8 cellular contexts compared by ENCODE assay signal in genomic region chr9:92115977-92116285, GRCh38. TPM values are rescaled to one million over a fixed set of nuclear protein-coding genes. Genes with fewer than 3 reads are reported as not detected.
DNase-seq lines count a peak whose midpoint lies in the region; ATAC-seq, FAIRE-seq and TF ChIP-seq lines count a peak whose summit lies in the region.

No MANE protein-coding gene starts in this region.

- peak overlapping the region; percentile 75 for H3K4me2 ChIP-seq in GM12878 (ENCODE audit: control insufficient read depth, insufficient read depth)

- H3K36me3 ChIP-seq in ACC112 (ENCODE audit: insufficient read depth, low read length): peaks cover 15% of the 10 kb centered on the region
- H3K36me3 ChIP-seq in GM12878 (ENCODE audit: control insufficient read depth in 2 of 2, insufficient read depth in 2 of 2, low read length in 1 of 2): peaks cover 0 to 1% of the 10 kb centered on the region in 2 experiments; a peak in 1 of 4 replicates
- H3K36me3 ChIP-seq in mucosa of descending colon (ENCODE audit: low read depth): no peaks in the 10 kb centered on the region

- ATAC-seq in HG02884 (IDR thresholded peaks at IDR 0.05; ENCODE audit: unreplicated experiment) (peak; percentile 2), GM12878 (peak; percentile 33), mucosa of descending colon (no peak), GM18858 (IDR thresholded peaks at IDR 0.05; ENCODE audit: unreplicated experiment) (no peak), GM19023 (IDR thresholded peaks at IDR 0.05; ENCODE audit: unreplicated experiment) (no peak)

- no peak for TF ChIP-seq EP300 in GM12878 (IDR thresholded peaks at IDR 0.05; ENCODE audit: borderline replicate concordance in 1 of 2, control insufficient read depth in 1 of 2, low read depth in 2 of 2, low read length in 2 of 2)

- no peaks in the 10 kb centered on the region for H4K20me1 ChIP-seq in GM12878 (ENCODE audit: control insufficient read depth, insufficient read depth)

- POLR2A ChIA-PET in GM12878 (lab: Charles Lee): no interaction called here

- H3K4me1 ChIP-seq in ACC112 (ENCODE audit: control insufficient read depth, insufficient read depth, low read length, unreplicated experiment) (peaks cover 5% of the 10 kb centered on the region), GM12878 (ENCODE audit: control insufficient read depth, insufficient read depth, low read length) (no peaks in the 10 kb centered on the region; the same call in 1 of the 2 replicates), mucosa of descending colon (ENCODE audit: low read depth) (peaks cover 12% of the 10 kb centered on the region)

- H2AFZ ChIP-seq in ACC112 (ENCODE audit: low read length, unreplicated experiment) (peak overlapping the region; percentile 100), GM12878 (ENCODE audit: control insufficient read depth, low read depth, low read length) (peak overlapping the region; percentile 61)

- SMC1A ChIA-PET in GM12878 (lab: Charles Lee; ENCODE audit: uncharacterized antibody, unreplicated experiment): no interaction called here

- FAIRE-seq in GM12878 (lab: Jason Lieb, UNC): no peak

- H3K4me3 ChIP-seq in ACC112 (ENCODE audit: low read depth, low read length): peak overlapping the region; percentile 92
- peak overlapping the region; percentile 77 for H3K4me3 ChIP-seq in GM12878
- peak overlapping the region; percentile 47 for H3K4me3 ChIP-seq in mucosa of descending colon

- no peak for TF ChIP-seq CTCF in GM12878 (IDR thresholded peaks at IDR 0.05 in 2 of 3, conservative IDR thresholded peaks at IDR 0.05 in 1 of 3; ENCODE audit: control insufficient read depth in 2 of 3, extremely low read depth in 1 of 3, insufficient read depth in 1 of 3, low read depth in 3 of 3, low read length in 3 of 3)
- TF ChIP-seq CTCF in mucosa of descending colon (IDR thresholded peaks at IDR 0.05): no peak

- H3K79me2 ChIP-seq in ACC112 (ENCODE audit: control insufficient read depth, insufficient read depth, low read length, unreplicated experiment): peaks cover 39% of the 10 kb centered on the region
- H3K79me2 ChIP-seq in GM12878 (ENCODE audit: control insufficient read depth, insufficient read depth, low read length): peaks cover 24% of the 10 kb centered on the region

- no peak for TF ChIP-seq POLR2A in GM12878 (IDR thresholded peaks at IDR 0.05; ENCODE audit: low read depth, low read length)

- RAD21 ChIA-PET in GM12878 (lab: Charles Lee; ENCODE audit: unreplicated experiment): no interaction called here

- in situ Hi-C loops in GM12878 (cut with MboI): no loop called here

- no peaks in the 10 kb centered on the region for H3K27me3 ChIP-seq in ACC112 (ENCODE audit: insufficient read depth, low read length)
- H3K27me3 ChIP-seq in GM12878 (replicated peaks in 1 of 2; ENCODE audit: control insufficient read depth in 2 of 2, insufficient read depth in 2 of 2, low read length in 1 of 2): no peaks in the 10 kb centered on the region

- WGBS in GM12878 (ENCODE audit: insufficient coverage, insufficient replicate concordance, low lambda C conversion rate, missing lambda C conversion rate): 49% methylated on average over 4 of the region's 4 CpGs

- DNase-seq in GM12878 (ENCODE audit: low read depth, low spot score) (no peak), mucosa of descending colon (no peak), cerebellar nuclear complex (lab: John Stamatoyannopoulos, UW) (no peak), AG08395 (ENCODE audit: low spot score) (no peak)

- peak overlapping the region; percentile 76 for H3K9ac ChIP-seq in GM12878 (ENCODE audit: control insufficient read depth, insufficient read depth, low read length)

- H3K27ac ChIP-seq in ACC112 (ENCODE audit: low read depth, low read length) (peak overlapping the region; percentile 32; the same call in 1 of the 2 replicates), GM12878 (ENCODE audit: control insufficient read depth, insufficient read depth) (peak overlapping the region; percentile 87)

- TF ChIP-seq RAD21 in GM12878 (IDR thresholded peaks at IDR 0.05; ENCODE audit: insufficient read depth, low read depth, low read length): no peak

- intact Hi-C loops in GM12878 (cut with micrococcal nuclease; ENCODE audit: unreplicated experiment): no loop called here
- intact Hi-C loops in mucosa of descending colon (cut with DNase I, micrococcal nuclease): no loop called here

- H3K9me3 ChIP-seq in GM12878 (replicated peaks; ENCODE audit: control insufficient read depth, insufficient read depth, low read length): no peaks in the 10 kb centered on the region
- no peaks in the 10 kb centered on the region for H3K9me3 ChIP-seq in mucosa of descending colon

- CTCF ChIA-PET in GM12878 (lab: Yijun Ruan, JAX): no interaction called here

- no TSS peak for BruUV-seq in GM12878 (replicated peaks; lab: Mats Ljungman, UMichigan)

TF ChIP-seq in GM12878, 131 proteins besides CTCF, POLR2A, EP300 and RAD21 (continues in another document):
- TF ChIP-seq PKNOX1 (IDR thresholded peaks at IDR 0.05) (no peak), MYB (IDR thresholded peaks at IDR 0.05; ENCODE audit: borderline replicate concordance, low read depth, low read length) (no peak), SPI1 (IDR thresholded peaks at IDR 0.05; ENCODE audit: borderline replicate concordance, insufficient read depth, low read depth, low read length) (peak; percentile 84; the same call in 1 of the 2 replicates), ZSCAN29 (IDR thresholded peaks at IDR 0.05) (no peak), TBL1XR1 (IDR thresholded peaks at IDR 0.05; ENCODE audit: low read depth, low read length) (no peak), RUNX3 (IDR thresholded peaks at IDR 0.05; ENCODE audit: low read length) (0 out of 2 replicates have a peak, but pooled peaks have one; percentile 2), E2F8 (IDR thresholded peaks at IDR 0.05; ENCODE audit: low read depth, partially characterized antibody) (no peak), SP1 (IDR thresholded peaks at IDR 0.05; ENCODE audit: low read depth, low read length) (no peak), IRF4 (IDR thresholded peaks at IDR 0.05; ENCODE audit: low read depth, low read length) (no peak), ATF7 (IDR thresholded peaks at IDR 0.05; ENCODE audit: low read depth) (no peak), FOXK2 (IDR thresholded peaks at IDR 0.05) (no peak), BMI1 (IDR thresholded peaks at IDR 0.05; ENCODE audit: borderline replicate concordance) (no peak), SMAD1 (IDR thresholded peaks at IDR 0.05; ENCODE audit: low read depth, partially characterized antibody) (no peak)

RNA-seq across cellular contexts. Expression of gene SPTLC1, which starts 0.7 kb away (rescaled TPM):
- 126 and 134 TPM in 2 replicates for total RNA-seq in GM12878 (2013; cell fraction: nucleolus; rRNA removed)
- total RNA-seq in GM12878 (2014; rRNA removed): 46.2 and 55.7 TPM in 2 replicates
- total RNA-seq in GM12878 (2014; rRNA removed; fragmentation: Illumina TruSeq; extraction: Trizol): 45.7 and 48.4 TPM in 2 replicates
- total RNA-seq in GM12878 (2021): 37.3 and 38.0 TPM in 2 replicates
- 23.7 TPM for polyA plus RNA-seq in GM12878 (2011; ENCODE audit: low read depth)
- 68.7 and 93.6 TPM in 2 replicates for polyA plus RNA-seq in GM12878 (2011; rRNA removed)
- polyA plus RNA-seq in GM12878 (2011; cell fraction: cytosol; rRNA removed): 37.3 and 41.4 TPM in 2 replicates
- polyA plus RNA-seq in GM12878 (2011; cell fraction: nucleus; rRNA removed): 46.9 and 47.8 TPM in 2 replicates
- 29.7 and 30.6 TPM in 2 replicates for polyA plus RNA-seq in GM12878 (2012)
- 56.2 and 69.8 TPM in 2 replicates for polyA plus RNA-seq in GM12878 (2014; fragmentation: Illumina TruSeq; extraction: Trizol)
- polyA plus RNA-seq in GM12878 (2014; fragmentation: Nextera tagmentation; extraction: Ambion mirVana): 10 to 100 TPM; 41.7 to 61.3 TPM
- polyA plus RNA-seq in GM12878 (2014; rRNA removed): 39.4 and 49.4 TPM in 2 replicates
- 10 to 100 TPM; 61.8 to 61.9 TPM for polyA plus RNA-seq in GM12878 (2016; fragmentation: Nextera tagmentation; extraction: Ambion mirVana)
- 51.1 and 64.0 TPM in 2 replicates for polyA minus RNA-seq in GM12878 (2011; rRNA and poly(A)+ RNA removed)
- 16.2 and 19.4 TPM in 2 replicates for polyA minus RNA-seq in GM12878 (2011; cell fraction: cytosol; rRNA and poly(A)+ RNA removed)
- 29.6 and 45.8 TPM in 2 replicates for polyA minus RNA-seq in GM12878 (2011; cell fraction: nucleus; rRNA and poly(A)+ RNA removed)
- total RNA-seq in mucosa of descending colon: 100 to 1,000 TPM in 1 of 3 donors, 10 to 100 TPM in 2; 69.3 to 104 (median 85.5) TPM

Comparison
In these comparisons a context has a peak if more than half of its experiments do, and no peak if none do; other contexts are left out.
1. ATAC-seq: peak in HG02884 (single experiment) and GM12878 (single experiment); none in mucosa of descending colon (single experiment), GM18858 (single experiment) and GM19023 (single experiment).
2. Peak in every context shown above with its lines, with median percentiles within 50 percentile points of each other: H3K4me3 ChIP-seq.